ENCODE assay signal across 11 cellular contexts in the genomic region with DNA sequence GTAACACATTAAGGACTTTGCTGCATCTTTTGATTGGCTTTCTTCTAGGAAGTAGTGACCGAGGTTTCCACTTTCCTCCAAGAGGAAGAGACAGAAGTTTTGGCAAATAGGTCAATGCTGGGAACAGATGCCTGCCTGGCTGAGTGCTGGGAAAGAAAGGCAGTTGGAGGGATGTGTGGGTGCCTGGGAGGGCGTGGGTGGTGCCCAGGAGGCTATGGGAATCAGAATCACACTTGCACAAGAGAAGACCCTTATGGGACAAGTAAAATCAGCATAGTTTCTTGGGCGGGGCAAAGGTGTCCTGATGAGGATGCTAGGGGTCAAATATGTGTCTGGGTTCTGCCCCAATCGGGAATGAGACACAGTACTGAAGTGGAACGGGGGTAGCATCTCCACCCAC. TPM values are rescaled to one million over a fixed set of nuclear protein-coding genes. Genes with fewer than 3 reads are reported as not detected.
DNase-seq lines count a peak whose midpoint lies in the region; ATAC-seq, FAIRE-seq and TF ChIP-seq lines count a peak whose summit lies in the region.
"Had no signal": no experiment of that assay in that cellular context is flagged by ENCODE, and none has a peak within 500 bp of the region (broad histone marks: within the 10 kb centered on the region; RNA-seq: fewer than 3 reads in every experiment).

No MANE protein-coding gene starts in this region.

- intact Hi-C loops in HepG2 (cut with micrococcal nuclease; ENCODE audit: unreplicated experiment) (no loop called here), right lobe of liver (cut with DNase I) (no loop called here), thyroid gland (cut with DNase I) (loop anchor here (10.0 kb wide), 1 partner anchor 180 kb away; the partner anchor contains the start of gene SPPL3), Right ventricle myocardium inferior (cut with DNase I) (no loop called here)

- no peak overlapping the region for H3K9ac ChIP-seq in HepG2 (ENCODE audit: insufficient read depth, low read depth, low read length)

- H3K27me3 Mint-ChIP-seq in activated CD8-positive, alpha-beta T cell treated with anti-CD3 and anti-CD28 coated beads, Interleukin-2, amount 10 ng/mL, durations not matched to agents 7 days and 5 days (ENCODE audit: low read depth) = no peaks in the 10 kb centered on the region
- peaks cover 0 to 2% (median 0%) of the 10 kb centered on the region in 3 donors for H3K27me3 Mint-ChIP-seq in immature natural killer cell (ENCODE audit: low read depth in 3 of 3)

- TF ChIP-seq CTCF in HepG2 (CRISPR knock-in tag; IDR thresholded peaks at IDR 0.05) (no peak), right lobe of liver (IDR thresholded peaks at IDR 0.05) (no peak), thyroid gland (IDR thresholded peaks at IDR 0.05) (no peak), GM13976 (IDR thresholded peaks at IDR 0.05; ENCODE audit: borderline replicate concordance, control extremely low read depth, extremely low read depth, insufficient read depth, missing control alignments) (no peak)

- H3K4me2 ChIP-seq in HepG2 (ENCODE audit: low read depth, low read length) = peak overlapping the region; percentile 92

- no peak for TF ChIP-seq POLR2A in HepG2 (IDR thresholded peaks at IDR 0.05; ENCODE audit: insufficient read depth in 1 of 2, low read depth in 2 of 2, low read length in 2 of 2)
- TF ChIP-seq POLR2A in right lobe of liver (IDR thresholded peaks at IDR 0.05) = no peak
- TF ChIP-seq POLR2A in thyroid gland (IDR thresholded peaks at IDR 0.05) = no peak

- 0 out of 6 replicates have a peak overlapping the region, but pooled peaks of 1 of the 3 experiments have one; percentile 80 for H3K4me3 ChIP-seq in HepG2 (replicated peaks in 1 of 3; ENCODE audit: insufficient read depth in 1 of 3, low read depth in 2 of 3, low read length in 3 of 3)
- H3K4me3 ChIP-seq in right lobe of liver = no peak overlapping the region
- H3K4me3 ChIP-seq in thyroid gland (replicated peaks in 1 of 3) = peak overlapping the region in 1 of 3 donors; percentile 81

- no peak overlapping the region for H2AFZ ChIP-seq in HepG2 (ENCODE audit: low read length)

- BruUV-seq in HepG2 (replicated peaks; lab: Mats Ljungman, UMichigan) = no TSS peak

- H3K27me3 ChIP-seq in HepG2 (ENCODE audit: control insufficient read depth in 1 of 2, insufficient read depth in 2 of 2, low read length in 2 of 2) (no peaks in the 10 kb centered on the region), right lobe of liver (no peaks in the 10 kb centered on the region), thyroid gland (no peaks in the 10 kb centered on the region)

- peaks cover 38% of the 10 kb centered on the region for H3K36me3 Mint-ChIP-seq in activated CD8-positive, alpha-beta T cell treated with anti-CD3 and anti-CD28 coated beads, Interleukin-2, amount 10 ng/mL, durations not matched to agents 7 days and 5 days (ENCODE audit: low read depth)
- peaks cover 3 to 27% (median 14%) of the 10 kb centered on the region in 3 donors for H3K36me3 Mint-ChIP-seq in immature natural killer cell

- H3K4me3 Mint-ChIP-seq in activated CD8-positive, alpha-beta T cell treated with anti-CD3 and anti-CD28 coated beads, Interleukin-2, amount 10 ng/mL, durations not matched to agents 7 days and 5 days = peak overlapping the region; percentile 92
- peak overlapping the region; percentile 87 to 92 (median 90) for H3K4me3 Mint-ChIP-seq in immature natural killer cell

- no peaks in the 10 kb centered on the region for H3K9me3 Mint-ChIP-seq in activated CD8-positive, alpha-beta T cell treated with anti-CD3 and anti-CD28 coated beads, Interleukin-2, amount 10 ng/mL, durations not matched to agents 7 days and 5 days (ENCODE audit: insufficient read depth)
- H3K9me3 Mint-ChIP-seq in immature natural killer cell = no peaks in the 10 kb centered on the region

- WGBS in HepG2 (ENCODE audit: low lambda C conversion rate) = 73% methylated on average over 5 of the region's 5 CpGs
- WGBS in right lobe of liver (ENCODE audit: insufficient coverage, low coverage, low lambda C conversion rate, missing lambda C conversion rate) = 73% methylated on average over 4 of the region's 5 CpGs
- WGBS in thyroid gland, 2 donors = 56 to 62% methylated on average over 5 of the region's 5 CpGs

- peaks cover 23% of the 10 kb centered on the region for H3K4me1 Mint-ChIP-seq in activated CD8-positive, alpha-beta T cell treated with anti-CD3 and anti-CD28 coated beads, Interleukin-2, amount 10 ng/mL, durations not matched to agents 7 days and 5 days (ENCODE audit: low read depth)
- H3K4me1 Mint-ChIP-seq in immature natural killer cell = peaks cover 20 to 22% of the 10 kb centered on the region in 2 donors

- H3K27ac ChIP-seq in HepG2 (ENCODE audit: extremely low read length, insufficient read depth, low read length) (no peak overlapping the region), right lobe of liver (peak overlapping the region in 1 of 3 donors; percentile 90), thyroid gland (peak overlapping the region in 2 of 3 donors; percentile 51 to 87)

- no peak for TF ChIP-seq RAD21 in HepG2 (CRISPR knock-in tag; IDR thresholded peaks at IDR 0.05)

- in situ Hi-C loops in HepG2 (cut with HindIII; ENCODE audit: extremely low pct_ligation_motif_present, low pct_unique_long_range_greater_than_20kb) (no loop called here), GM13976 (cut with MboI; ENCODE audit: low sequenced_read_pairs, unreplicated experiment) (no loop called here)

- peaks cover 11 to 39% of the 10 kb centered on the region in 2 experiments for H3K36me3 ChIP-seq in HepG2 (replicated peaks in 1 of 2; ENCODE audit: control insufficient read depth in 1 of 2, insufficient read depth in 2 of 2, low read length in 2 of 2)
- H3K36me3 ChIP-seq in right lobe of liver = peaks cover 0 to 11% (median under 1%) of the 10 kb centered on the region in 4 donors
- H3K36me3 ChIP-seq in thyroid gland = peaks cover 29 to 32% of the 10 kb centered on the region in 2 donors

- DNase-seq in HepG2 (ENCODE audit: low spot score) = no peak
- no peak for DNase-seq in right lobe of liver
- DNase-seq in activated CD8-positive, alpha-beta T cell treated with anti-CD3 and anti-CD28 coated beads, Interleukin-2, amount 10 ng/mL, durations not matched to agents 7 days and 5 days = no peak
- DNase-seq in immature natural killer cell = no peak
- DNase-seq in thyroid gland = no peak
- no peak for DNase-seq in cerebellum (ENCODE audit: low spot score)
- no peak for DNase-seq in Right ventricle myocardium inferior (ENCODE audit: missing footprints)
- DNase-seq in GM13976 (ENCODE audit: low spot score) = no peak
- DNase-seq: activated effector memory CD4-positive, alpha-beta T cell treated with Interleukin-2 at 50 U/mL for 16 hours; small intestine had no signal

- H3K79me2 ChIP-seq in HepG2 (ENCODE audit: insufficient read depth, low read length) = peaks cover 8% of the 10 kb centered on the region

- H3K4me1 ChIP-seq in HepG2 (ENCODE audit: insufficient read depth, low read length) = peaks cover 34% of the 10 kb centered on the region
- H3K4me1 ChIP-seq in right lobe of liver = peaks cover 0 to 68% (median 10%) of the 10 kb centered on the region in 4 donors
- peaks cover 7 to 24% of the 10 kb centered on the region in 2 donors for H3K4me1 ChIP-seq in thyroid gland

- TF ChIP-seq EP300 in HepG2 (IDR thresholded peaks at IDR 0.05; ENCODE audit: low read depth in 2 of 2, low read length in 2 of 2) (no peak), HepG2 (CRISPR knock-in tag; IDR thresholded peaks at IDR 0.05; ENCODE audit: borderline replicate concordance) (no peak)

- ATAC-seq in HepG2 (no peak), right lobe of liver (no peak), Right ventricle myocardium inferior (no peak)
- no peak for ATAC-seq in activated CD8-positive, alpha-beta T cell treated with anti-CD3 and anti-CD28 coated beads, Interleukin-2, amount 10 ng/mL, durations not matched to agents 7 days and 5 days

- H4K20me1 ChIP-seq in HepG2 (ENCODE audit: insufficient read depth, low read length) = no peaks in the 10 kb centered on the region

- H3K9me3 ChIP-seq in HepG2 (ENCODE audit: low read length) (no peaks in the 10 kb centered on the region), right lobe of liver (no peaks in the 10 kb centered on the region), thyroid gland (no peaks in the 10 kb centered on the region)
- H3K9me3 ChIP-seq: HAP-1 had no signal

- POLR2A ChIA-PET in HepG2 (lab: Yijun Ruan, JAX) = interaction anchor here (1.2 kb wide), 1 partner anchor 256 kb away, joined by 3 read pairs; no protein-coding TSS in a partner anchor
- POLR2A ChIA-PET in activated CD8-positive, alpha-beta T cell treated with anti-CD3 and anti-CD28 coated beads, Interleukin-2, amount 10 ng/mL, durations not matched to agents 7 days and 5 days (lab: Charles Lee) = interaction anchor here (1.1 kb wide), 1 partner anchor 14 kb away, joined by 3 read pairs; the partner anchor contains the start of gene UNC119B

- H3K27ac Mint-ChIP-seq in activated CD8-positive, alpha-beta T cell treated with anti-CD3 and anti-CD28 coated beads, Interleukin-2, amount 10 ng/mL, durations not matched to agents 7 days and 5 days = no peak overlapping the region
- H3K27ac Mint-ChIP-seq in immature natural killer cell = peak overlapping the region; percentile 25 to 83 (median 71)

- FAIRE-seq in HepG2 (lab: Jason Lieb, UNC) = no peak
- FAIRE-seq: small intestine had no signal

- CTCF ChIA-PET in HepG2 (lab: Yijun Ruan, JAX; ENCODE audit: low intra/inter-chr PET ratio, low total read pairs) = no interaction called here
- CTCF ChIA-PET in activated CD8-positive, alpha-beta T cell treated with anti-CD3 and anti-CD28 coated beads, Interleukin-2, amount 10 ng/mL, durations not matched to agents 7 days and 5 days (lab: Charles Lee) = interaction anchor here (1.0 to 1.5 kb wide), 3 partner anchors 10 to 78 kb away, joined by 4 to 7 read pairs (median 5); no protein-coding TSS in a partner anchor

RNA-seq across cellular contexts. Expression of gene ACADS, which starts 0.9 kb away (rescaled TPM):
- total RNA-seq in HepG2 (2016; rRNA removed; fragmentation: Illumina TruSeq; extraction: Trizol) = 22.4 and 27.7 TPM in 2 replicates
- 6.0 and 6.3 TPM in 2 replicates for total RNA-seq in HepG2 (2016; cell fraction: cytosol; rRNA removed; fragmentation: Illumina TruSeq; extraction: Trizol; ENCODE audit: low read depth)
- 23.1 and 29.1 TPM in 2 replicates for total RNA-seq in HepG2 (2016; cell fraction: insoluble cytoplasmic fraction; rRNA removed; fragmentation: Illumina TruSeq; extraction: Trizol)
- 9.4 and 9.6 TPM in 2 replicates for total RNA-seq in HepG2 (2016; cell fraction: membrane; rRNA removed; fragmentation: Illumina TruSeq; extraction: Trizol)
- total RNA-seq in HepG2 (2016; cell fraction: nucleus; rRNA removed; fragmentation: Illumina TruSeq; extraction: Trizol) = 15.4 and 17.9 TPM in 2 replicates
- 17.4 and 25.4 TPM in 2 replicates for polyA plus RNA-seq in HepG2 (2011; rRNA removed)
- 18.0 and 24.2 TPM in 2 replicates for polyA plus RNA-seq in HepG2 (2011; cell fraction: cytosol; rRNA removed)
- polyA plus RNA-seq in HepG2 (2011; cell fraction: nucleus; rRNA removed) = 56.5 and 57.9 TPM in 2 replicates
- 16.1 and 18.5 TPM in 2 replicates for polyA plus RNA-seq in HepG2 (2012)
- polyA plus RNA-seq in HepG2 (2016; cell fraction: cytosol; fragmentation: Illumina TruSeq; extraction: Trizol; ENCODE audit: low read depth) = 4.5 and 4.6 TPM in 2 replicates
- polyA plus RNA-seq in HepG2 (2016; cell fraction: insoluble cytoplasmic fraction; fragmentation: Illumina TruSeq; extraction: Trizol; ENCODE audit: low read depth) = 17.0 and 22.0 TPM in 2 replicates
- 5.6 and 5.7 TPM in 2 replicates for polyA plus RNA-seq in HepG2 (2016; cell fraction: membrane; fragmentation: Illumina TruSeq; extraction: Trizol; ENCODE audit: low read depth)
- polyA plus RNA-seq in HepG2 (2016; cell fraction: nucleus; fragmentation: Illumina TruSeq; extraction: Trizol; ENCODE audit: insufficient read depth, low read depth) = 30.9 and 31.9 TPM in 2 replicates
- 6.9 and 23.2 TPM in 2 replicates for polyA minus RNA-seq in HepG2 (2011; rRNA and poly(A)+ RNA removed; ENCODE audit: low replicate concordance)
- polyA minus RNA-seq in HepG2 (2011; cell fraction: cytosol; rRNA and poly(A)+ RNA removed) = 15.2 and 16.1 TPM in 2 replicates
- 9.3 and 10.6 TPM in 2 replicates for polyA minus RNA-seq in HepG2 (2011; cell fraction: nucleus; rRNA and poly(A)+ RNA removed)
- 100 to 1,000 TPM in 5 of 6 experiments, 10 to 100 TPM in 1; 94.1 to 172 (median 156) TPM for total RNA-seq in right lobe of liver
- 10 to 100 TPM; 18.6 to 19.1 TPM for total RNA-seq in activated CD8-positive, alpha-beta T cell treated with anti-CD3 and anti-CD28 coated beads, Interleukin-2, amount 10 ng/mL, durations not matched to agents 7 days and 5 days
- polyA plus RNA-seq in immature natural killer cell = 10 to 100 TPM; 27.1 to 48.3 (median 40.8) TPM
- total RNA-seq in thyroid gland = 10 to 100 TPM; 40.8 to 85.9 (median 65.1) TPM
- total RNA-seq in cerebellum = 3.3 TPM
- total RNA-seq in Right ventricle myocardium inferior = 108 TPM

RNA-seq across cellular contexts. Expression of gene UNC119B, which starts 14.5 kb away (rescaled TPM):
- total RNA-seq in HepG2 (2016; rRNA removed; fragmentation: Illumina TruSeq; extraction: Trizol) (19.6 and 30.7 TPM in 2 replicates), right lobe of liver (10 to 100 TPM in 1 of 6 experiments, 1 to 10 TPM in 5; 4.7 to 10.2 (median 6.6) TPM), thyroid gland (10 to 100 TPM; 44.1 to 65.3 (median 61.6) TPM), cerebellum (20.8 TPM), Right ventricle myocardium inferior (14.0 TPM)
- 4.9 and 5.2 TPM in 2 replicates for total RNA-seq in HepG2 (2016; cell fraction: cytosol; rRNA removed; fragmentation: Illumina TruSeq; extraction: Trizol; ENCODE audit: low read depth)
- total RNA-seq in HepG2 (2016; cell fraction: insoluble cytoplasmic fraction; rRNA removed; fragmentation: Illumina TruSeq; extraction: Trizol) = 20.3 and 28.2 TPM in 2 replicates
- 13.5 and 13.6 TPM in 2 replicates for total RNA-seq in HepG2 (2016; cell fraction: membrane; rRNA removed; fragmentation: Illumina TruSeq; extraction: Trizol)
- 15.8 and 19.8 TPM in 2 replicates for total RNA-seq in HepG2 (2016; cell fraction: nucleus; rRNA removed; fragmentation: Illumina TruSeq; extraction: Trizol)
- polyA plus RNA-seq in HepG2 (2011; rRNA removed) (18.6 and 19.7 TPM in 2 replicates), immature natural killer cell (1 to 10 TPM; 5.1 to 6.2 (median 5.8) TPM)
- polyA plus RNA-seq in HepG2 (2011; cell fraction: cytosol; rRNA removed) = 14.9 and 17.8 TPM in 2 replicates
- 19.3 and 19.7 TPM in 2 replicates for polyA plus RNA-seq in HepG2 (2011; cell fraction: nucleus; rRNA removed)
- polyA plus RNA-seq in HepG2 (2012) = 16.7 and 17.6 TPM in 2 replicates
- polyA plus RNA-seq in HepG2 (2016; cell fraction: cytosol; fragmentation: Illumina TruSeq; extraction: Trizol; ENCODE audit: low read depth) = 3.8 and 4.1 TPM in 2 replicates
- 27.6 and 27.9 TPM in 2 replicates for polyA plus RNA-seq in HepG2 (2016; cell fraction: insoluble cytoplasmic fraction; fragmentation: Illumina TruSeq; extraction: Trizol; ENCODE audit: low read depth)
- polyA plus RNA-seq in HepG2 (2016; cell fraction: membrane; fragmentation: Illumina TruSeq; extraction: Trizol; ENCODE audit: low read depth) = 9.0 TPM in 2 replicates
- polyA plus RNA-seq in HepG2 (2016; cell fraction: nucleus; fragmentation: Illumina TruSeq; extraction: Trizol; ENCODE audit: insufficient read depth, low read depth) = 25.6 and 26.1 TPM in 2 replicates
- 27.6 and 29.3 TPM in 2 replicates for polyA minus RNA-seq in HepG2 (2011; rRNA and poly(A)+ RNA removed; ENCODE audit: low replicate concordance)
- polyA minus RNA-seq in HepG2 (2011; cell fraction: cytosol; rRNA and poly(A)+ RNA removed) = 14.1 and 15.8 TPM in 2 replicates
- polyA minus RNA-seq in HepG2 (2011; cell fraction: nucleus; rRNA and poly(A)+ RNA removed) = 11.6 and 11.8 TPM in 2 replicates
- 10 to 100 TPM; 18.5 to 18.9 TPM for total RNA-seq in activated CD8-positive, alpha-beta T cell treated with anti-CD3 and anti-CD28 coated beads, Interleukin-2, amount 10 ng/mL, durations not matched to agents 7 days and 5 days

RNA-seq across cellular contexts. Expression of gene MLEC, which starts 37.8 kb away (rescaled TPM):
- total RNA-seq in HepG2 (2016; rRNA removed; fragmentation: Illumina TruSeq; extraction: Trizol) (95.5 and 156 TPM in 2 replicates), right lobe of liver (100 to 1,000 TPM; 102 to 193 (median 126) TPM), thyroid gland (100 to 1,000 TPM; 122 to 288 (median 187) TPM), cerebellum (46.8 TPM), Right ventricle myocardium inferior (128 TPM)
- 31.1 and 43.3 TPM in 2 replicates for total RNA-seq in HepG2 (2016; cell fraction: cytosol; rRNA removed; fragmentation: Illumina TruSeq; extraction: Trizol; ENCODE audit: low read depth)
- total RNA-seq in HepG2 (2016; cell fraction: insoluble cytoplasmic fraction; rRNA removed; fragmentation: Illumina TruSeq; extraction: Trizol) = 92.5 and 153 TPM in 2 replicates
- total RNA-seq in HepG2 (2016; cell fraction: membrane; rRNA removed; fragmentation: Illumina TruSeq; extraction: Trizol) = 74.8 and 84.9 TPM in 2 replicates
- 133 and 164 TPM in 2 replicates for total RNA-seq in HepG2 (2016; cell fraction: nucleus; rRNA removed; fragmentation: Illumina TruSeq; extraction: Trizol)
- polyA plus RNA-seq in HepG2 (2011; rRNA removed) (35.3 and 49.8 TPM in 2 replicates), immature natural killer cell (100 to 1,000 TPM in 1 of 3 donors, 10 to 100 TPM in 2; 77.7 to 109 (median 81.6) TPM)
- 26.8 and 37.8 TPM in 2 replicates for polyA plus RNA-seq in HepG2 (2011; cell fraction: cytosol; rRNA removed)
- polyA plus RNA-seq in HepG2 (2011; cell fraction: nucleus; rRNA removed) = 18.9 and 25.8 TPM in 2 replicates
- polyA plus RNA-seq in HepG2 (2012) = 53.8 and 55.5 TPM in 2 replicates
- 50.6 and 60.4 TPM in 2 replicates for polyA plus RNA-seq in HepG2 (2016; cell fraction: cytosol; fragmentation: Illumina TruSeq; extraction: Trizol; ENCODE audit: low read depth)
- polyA plus RNA-seq in HepG2 (2016; cell fraction: insoluble cytoplasmic fraction; fragmentation: Illumina TruSeq; extraction: Trizol; ENCODE audit: low read depth) = 79.3 and 82.1 TPM in 2 replicates
- polyA plus RNA-seq in HepG2 (2016; cell fraction: membrane; fragmentation: Illumina TruSeq; extraction: Trizol; ENCODE audit: low read depth) = 61.3 and 75.0 TPM in 2 replicates
- polyA plus RNA-seq in HepG2 (2016; cell fraction: nucleus; fragmentation: Illumina TruSeq; extraction: Trizol; ENCODE audit: insufficient read depth, low read depth) = 177 and 196 TPM in 2 replicates
- 39.9 and 58.9 TPM in 2 replicates for polyA minus RNA-seq in HepG2 (2011; rRNA and poly(A)+ RNA removed; ENCODE audit: low replicate concordance)
- polyA minus RNA-seq in HepG2 (2011; cell fraction: cytosol; rRNA and poly(A)+ RNA removed) = 37.0 and 60.4 TPM in 2 replicates
- 19.3 and 30.8 TPM in 2 replicates for polyA minus RNA-seq in HepG2 (2011; cell fraction: nucleus; rRNA and poly(A)+ RNA removed)
- 100 to 1,000 TPM in 1 of 2 experiments, 10 to 100 TPM in 1; 95.0 to 102 TPM for total RNA-seq in activated CD8-positive, alpha-beta T cell treated with anti-CD3 and anti-CD28 coated beads, Interleukin-2, amount 10 ng/mL, durations not matched to agents 7 days and 5 days
